In the genomic region with DNA sequence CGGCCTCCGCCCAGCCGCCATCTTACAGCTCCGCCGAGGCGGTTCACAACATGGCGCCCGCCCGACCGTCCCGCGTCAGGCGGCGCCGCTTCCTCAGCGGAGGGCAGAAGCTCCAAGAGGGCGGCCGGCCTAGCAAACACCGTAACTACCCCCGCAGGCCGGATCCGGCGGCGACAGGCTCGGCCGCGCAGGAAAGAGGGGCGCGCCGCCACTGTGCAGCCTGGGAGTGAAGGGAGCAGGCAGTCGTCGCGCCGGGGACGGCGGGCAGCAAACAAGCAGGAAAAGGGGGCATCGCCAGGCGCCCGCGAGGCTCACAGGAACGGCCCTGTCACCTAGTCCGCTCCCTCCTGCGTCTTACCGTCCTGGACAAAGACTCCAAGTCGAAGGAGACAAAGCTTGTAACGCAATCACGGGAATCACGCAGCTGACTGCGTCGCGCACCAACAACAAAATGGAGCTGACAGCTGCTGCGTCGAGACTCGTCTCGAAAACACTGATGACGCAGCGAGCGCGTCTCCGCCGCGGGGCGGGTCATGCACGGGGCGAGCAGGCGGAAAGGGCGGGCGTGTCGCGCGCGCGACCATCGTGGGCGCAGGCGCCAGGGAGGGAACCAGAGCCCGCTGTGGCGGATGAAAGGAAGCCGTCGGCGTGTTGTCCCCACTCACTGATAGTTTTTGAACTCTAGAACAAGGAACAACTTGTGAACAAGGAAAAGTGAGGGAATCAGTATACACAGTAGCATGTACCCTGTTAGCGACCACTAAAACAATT, we compare ENCODE assay signal across 1 cellular context.
A peak's percentile ranks its signal among the peaks of the same experiment; 100 is the strongest.
TF ChIP-seq lines count a peak whose summit lies in the region.

CLK1 (minus strand) TSS at position 453 of the 771 bp plus-strand sequence. CDS start 2,796 bp downstream, outside the sequence.

TF ChIP-seq in HepG2, 621 proteins besides CTCF, POLR2A, EP300 and RAD21 (continued from another document and continues in another):
- TF ChIP-seq, protein P1, sequence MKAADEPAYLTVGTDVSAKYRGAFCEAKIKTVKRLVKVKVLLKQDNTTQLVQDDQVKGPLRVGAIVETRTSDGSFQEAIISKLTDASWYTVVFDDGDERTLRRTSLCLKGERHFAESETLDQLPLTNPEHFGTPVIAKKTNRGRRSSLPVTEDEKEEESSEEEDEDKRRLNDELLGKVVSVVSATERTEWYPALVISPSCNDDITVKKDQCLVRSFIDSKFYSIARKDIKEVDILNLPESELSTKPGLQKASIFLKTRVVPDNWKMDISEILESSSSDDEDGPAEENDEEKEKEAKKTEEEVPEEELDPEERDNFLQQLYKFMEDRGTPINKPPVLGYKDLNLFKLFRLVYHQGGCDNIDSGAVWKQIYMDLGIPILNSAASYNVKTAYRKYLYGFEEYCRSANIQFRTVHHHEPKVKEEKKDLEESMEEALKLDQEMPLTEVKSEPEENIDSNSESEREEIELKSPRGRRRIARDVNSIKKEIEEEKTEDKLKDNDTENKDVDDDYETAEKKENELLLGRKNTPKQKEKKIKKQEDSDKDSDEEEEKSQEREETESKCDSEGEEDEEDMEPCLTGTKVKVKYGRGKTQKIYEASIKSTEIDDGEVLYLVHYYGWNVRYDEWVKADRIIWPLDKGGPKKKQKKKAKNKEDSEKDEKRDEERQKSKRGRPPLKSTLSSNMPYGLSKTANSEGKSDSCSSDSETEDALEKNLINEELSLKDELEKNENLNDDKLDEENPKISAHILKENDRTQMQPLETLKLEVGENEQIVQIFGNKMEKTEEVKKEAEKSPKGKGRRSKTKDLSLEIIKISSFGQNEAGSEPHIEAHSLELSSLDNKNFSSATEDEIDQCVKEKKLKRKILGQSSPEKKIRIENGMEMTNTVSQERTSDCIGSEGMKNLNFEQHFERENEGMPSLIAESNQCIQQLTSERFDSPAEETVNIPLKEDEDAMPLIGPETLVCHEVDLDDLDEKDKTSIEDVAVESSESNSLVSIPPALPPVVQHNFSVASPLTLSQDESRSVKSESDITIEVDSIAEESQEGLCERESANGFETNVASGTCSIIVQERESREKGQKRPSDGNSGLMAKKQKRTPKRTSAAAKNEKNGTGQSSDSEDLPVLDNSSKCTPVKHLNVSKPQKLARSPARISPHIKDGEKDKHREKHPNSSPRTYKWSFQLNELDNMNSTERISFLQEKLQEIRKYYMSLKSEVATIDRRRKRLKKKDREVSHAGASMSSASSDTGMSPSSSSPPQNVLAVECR (CRISPR knock-in tag; IDR thresholded peaks at IDR 0.05; ENCODE audit: borderline replicate concordance) = peak; percentile 99
- peak; percentile 95 for TF ChIP-seq FOXK1 (CRISPR knock-in tag; IDR thresholded peaks at IDR 0.05; ENCODE audit: borderline replicate concordance, low read depth)
- peak; percentile 94 for TF ChIP-seq BCL3 (CRISPR knock-in tag; IDR thresholded peaks at IDR 0.05)
- TF ChIP-seq HDAC6 (IDR thresholded peaks at IDR 0.05; ENCODE audit: low read depth, low read length) = no peak
- peak; percentile 93 for TF ChIP-seq ZNF781 (CRISPR knock-in tag; IDR thresholded peaks at IDR 0.05; ENCODE audit: borderline replicate concordance, not compliant biosample characterization)
- no peak; the same call in 1 of the 2 replicates for TF ChIP-seq MZF1 (CRISPR knock-in tag; IDR thresholded peaks at IDR 0.05; ENCODE audit: borderline replicate concordance)
- TF ChIP-seq KAT7 (CRISPR knock-in tag; IDR thresholded peaks at IDR 0.05; ENCODE audit: borderline replicate concordance) = peak; percentile 94
- TF ChIP-seq MEF2D (CRISPR knock-in tag; IDR thresholded peaks at IDR 0.05) = peak; percentile 89
- peak; percentile 93; the same call in 1 of the 2 replicates for TF ChIP-seq MLLT10 (CRISPR knock-in tag; IDR thresholded peaks at IDR 0.05)
- peak; percentile 98 for TF ChIP-seq TGIF2 (CRISPR knock-in tag; IDR thresholded peaks at IDR 0.05)
- TF ChIP-seq, protein P2, sequence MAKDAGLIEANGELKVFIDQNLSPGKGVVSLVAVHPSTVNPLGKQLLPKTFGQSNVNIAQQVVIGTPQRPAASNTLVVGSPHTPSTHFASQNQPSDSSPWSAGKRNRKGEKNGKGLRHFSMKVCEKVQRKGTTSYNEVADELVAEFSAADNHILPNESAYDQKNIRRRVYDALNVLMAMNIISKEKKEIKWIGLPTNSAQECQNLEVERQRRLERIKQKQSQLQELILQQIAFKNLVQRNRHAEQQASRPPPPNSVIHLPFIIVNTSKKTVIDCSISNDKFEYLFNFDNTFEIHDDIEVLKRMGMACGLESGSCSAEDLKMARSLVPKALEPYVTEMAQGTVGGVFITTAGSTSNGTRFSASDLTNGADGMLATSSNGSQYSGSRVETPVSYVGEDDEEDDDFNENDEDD (CRISPR knock-in tag; IDR thresholded peaks at IDR 0.05; ENCODE audit: borderline replicate concordance) = peak; percentile 97
- peak; percentile 82 for TF ChIP-seq ISL2 (CRISPR knock-in tag; IDR thresholded peaks at IDR 0.05)
- peak; percentile 64; the same call in 1 of the 2 replicates for TF ChIP-seq ZNF143 (CRISPR knock-in tag; IDR thresholded peaks at IDR 0.05)
- TF ChIP-seq SIX4 (CRISPR knock-in tag; IDR thresholded peaks at IDR 0.05) = peak; percentile 52
- TF ChIP-seq NBN (conservative IDR thresholded peaks at IDR 0.05) = no peak
- TF ChIP-seq HMGA1 (CRISPR knock-in tag; conservative IDR thresholded peaks at IDR 0.05) = no peak
- TF ChIP-seq, protein P3, sequence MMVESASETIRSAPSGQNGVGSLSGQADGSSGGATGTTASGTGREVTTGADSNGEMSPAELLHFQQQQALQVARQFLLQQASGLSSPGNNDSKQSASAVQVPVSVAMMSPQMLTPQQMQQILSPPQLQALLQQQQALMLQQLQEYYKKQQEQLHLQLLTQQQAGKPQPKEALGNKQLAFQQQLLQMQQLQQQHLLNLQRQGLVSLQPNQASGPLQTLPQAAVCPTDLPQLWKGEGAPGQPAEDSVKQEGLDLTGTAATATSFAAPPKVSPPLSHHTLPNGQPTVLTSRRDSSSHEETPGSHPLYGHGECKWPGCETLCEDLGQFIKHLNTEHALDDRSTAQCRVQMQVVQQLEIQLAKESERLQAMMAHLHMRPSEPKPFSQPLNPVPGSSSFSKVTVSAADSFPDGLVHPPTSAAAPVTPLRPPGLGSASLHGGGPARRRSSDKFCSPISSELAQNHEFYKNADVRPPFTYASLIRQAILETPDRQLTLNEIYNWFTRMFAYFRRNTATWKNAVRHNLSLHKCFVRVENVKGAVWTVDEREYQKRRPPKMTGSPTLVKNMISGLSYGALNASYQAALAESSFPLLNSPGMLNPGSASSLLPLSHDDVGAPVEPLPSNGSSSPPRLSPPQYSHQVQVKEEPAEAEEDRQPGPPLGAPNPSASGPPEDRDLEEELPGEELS (CRISPR knock-in tag; IDR thresholded peaks at IDR 0.05) = peak; percentile 88
- peak; percentile 91; the same call in 1 of the 2 replicates for TF ChIP-seq ZKSCAN8 (CRISPR knock-in tag; IDR thresholded peaks at IDR 0.05; ENCODE audit: borderline replicate concordance)
- TF ChIP-seq PAF1 (CRISPR knock-in tag; IDR thresholded peaks at IDR 0.05) = peak; percentile 42; the same call in 1 of the 2 replicates
- TF ChIP-seq ZNF431 (CRISPR knock-in tag; IDR thresholded peaks at IDR 0.05; ENCODE audit: borderline replicate concordance, low read depth) = peak; percentile 99
- TF ChIP-seq GATAD1 (CRISPR knock-in tag; IDR thresholded peaks at IDR 0.05) = peak; percentile 88
- TF ChIP-seq SSRP1 (CRISPR knock-in tag; IDR thresholded peaks at IDR 0.05) = peak; percentile 71; the same call in 1 of the 2 replicates
- TF ChIP-seq ZNF749 (CRISPR knock-in tag; IDR thresholded peaks at IDR 0.05; ENCODE audit: borderline replicate concordance) = peak; percentile 53; the same call in 1 of the 2 replicates
- peak; percentile 65; the same call in 1 of the 2 replicates for TF ChIP-seq TCF7 (IDR thresholded peaks at IDR 0.05; ENCODE audit: low read depth)
- TF ChIP-seq, protein P4, sequence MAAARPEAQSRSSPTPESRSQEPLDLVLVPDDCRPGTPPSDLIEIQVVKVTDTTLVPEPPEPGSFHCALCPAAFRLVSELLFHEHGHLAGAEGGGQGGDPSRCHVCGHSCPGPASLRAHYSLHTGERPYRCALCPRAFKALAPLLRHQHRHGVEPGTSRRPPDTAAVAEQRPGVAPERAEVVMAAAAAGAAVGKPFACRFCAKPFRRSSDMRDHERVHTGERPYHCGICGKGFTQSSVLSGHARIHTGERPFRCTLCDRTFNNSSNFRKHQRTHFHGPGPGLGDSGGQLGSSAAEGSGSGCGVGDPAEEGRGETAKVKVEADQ (CRISPR knock-in tag; IDR thresholded peaks at IDR 0.05; ENCODE audit: borderline replicate concordance) = peak; percentile 92
- TF ChIP-seq ESRRA (CRISPR knock-in tag; IDR thresholded peaks at IDR 0.05; ENCODE audit: low read depth) = peak; percentile 60; the same call in 1 of the 2 replicates
- no peak; the same call in 1 of the 2 replicates for TF ChIP-seq ZNF253 (CRISPR knock-in tag; IDR thresholded peaks at IDR 0.05; ENCODE audit: borderline replicate concordance)
- TF ChIP-seq RBM22 (optimal IDR thresholded peaks at IDR 0.05; ENCODE audit: low read length) = peak; percentile 56
- TF ChIP-seq E2F1 (CRISPR knock-in tag; IDR thresholded peaks at IDR 0.05) = peak; percentile 88
- peak; percentile 90 for TF ChIP-seq THAP11 (CRISPR knock-in tag; IDR thresholded peaks at IDR 0.05)
- peak; percentile 98 for TF ChIP-seq NRL (CRISPR knock-in tag; IDR thresholded peaks at IDR 0.05; ENCODE audit: borderline replicate concordance)
- peak; percentile 95 for TF ChIP-seq ZNF839 (CRISPR knock-in tag; IDR thresholded peaks at IDR 0.05; ENCODE audit: borderline replicate concordance)
- no peak for TF ChIP-seq ZNF282 (IDR thresholded peaks at IDR 0.05; ENCODE audit: partially characterized antibody)
- no peak for TF ChIP-seq MTA3 (CRISPR knock-in tag; IDR thresholded peaks at IDR 0.05)
- peak; percentile 96 for TF ChIP-seq ZNF605 (CRISPR knock-in tag; IDR thresholded peaks at IDR 0.05)
- TF ChIP-seq NFYB (CRISPR knock-in tag; IDR thresholded peaks at IDR 0.05) = no peak; the same call in 1 of the 2 replicates
- TF ChIP-seq ZMYM2 (CRISPR knock-in tag; IDR thresholded peaks at IDR 0.05) = peak; percentile 94
- TF ChIP-seq, protein P5, sequence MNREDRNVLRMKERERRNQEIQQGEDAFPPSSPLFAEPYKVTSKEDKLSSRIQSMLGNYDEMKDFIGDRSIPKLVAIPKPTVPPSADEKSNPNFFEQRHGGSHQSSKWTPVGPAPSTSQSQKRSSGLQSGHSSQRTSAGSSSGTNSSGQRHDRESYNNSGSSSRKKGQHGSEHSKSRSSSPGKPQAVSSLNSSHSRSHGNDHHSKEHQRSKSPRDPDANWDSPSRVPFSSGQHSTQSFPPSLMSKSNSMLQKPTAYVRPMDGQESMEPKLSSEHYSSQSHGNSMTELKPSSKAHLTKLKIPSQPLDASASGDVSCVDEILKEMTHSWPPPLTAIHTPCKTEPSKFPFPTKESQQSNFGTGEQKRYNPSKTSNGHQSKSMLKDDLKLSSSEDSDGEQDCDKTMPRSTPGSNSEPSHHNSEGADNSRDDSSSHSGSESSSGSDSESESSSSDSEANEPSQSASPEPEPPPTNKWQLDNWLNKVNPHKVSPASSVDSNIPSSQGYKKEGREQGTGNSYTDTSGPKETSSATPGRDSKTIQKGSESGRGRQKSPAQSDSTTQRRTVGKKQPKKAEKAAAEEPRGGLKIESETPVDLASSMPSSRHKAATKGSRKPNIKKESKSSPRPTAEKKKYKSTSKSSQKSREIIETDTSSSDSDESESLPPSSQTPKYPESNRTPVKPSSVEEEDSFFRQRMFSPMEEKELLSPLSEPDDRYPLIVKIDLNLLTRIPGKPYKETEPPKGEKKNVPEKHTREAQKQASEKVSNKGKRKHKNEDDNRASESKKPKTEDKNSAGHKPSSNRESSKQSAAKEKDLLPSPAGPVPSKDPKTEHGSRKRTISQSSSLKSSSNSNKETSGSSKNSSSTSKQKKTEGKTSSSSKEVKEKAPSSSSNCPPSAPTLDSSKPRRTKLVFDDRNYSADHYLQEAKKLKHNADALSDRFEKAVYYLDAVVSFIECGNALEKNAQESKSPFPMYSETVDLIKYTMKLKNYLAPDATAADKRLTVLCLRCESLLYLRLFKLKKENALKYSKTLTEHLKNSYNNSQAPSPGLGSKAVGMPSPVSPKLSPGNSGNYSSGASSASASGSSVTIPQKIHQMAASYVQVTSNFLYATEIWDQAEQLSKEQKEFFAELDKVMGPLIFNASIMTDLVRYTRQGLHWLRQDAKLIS (CRISPR knock-in tag; IDR thresholded peaks at IDR 0.05) = peak; percentile 82
- peak; percentile 81 for TF ChIP-seq DNMT3B (CRISPR knock-in tag; conservative IDR thresholded peaks at IDR 0.05)
- TF ChIP-seq ZNF256 (CRISPR knock-in tag; conservative IDR thresholded peaks at IDR 0.05) = peak; percentile 95
- TF ChIP-seq ZNF317 (CRISPR knock-in tag; IDR thresholded peaks at IDR 0.05) = peak; percentile 91
- peak; percentile 49 for TF ChIP-seq ZNF446 (CRISPR knock-in tag; IDR thresholded peaks at IDR 0.05)
- peak; percentile 97 for TF ChIP-seq ARHGAP35 (CRISPR knock-in tag; IDR thresholded peaks at IDR 0.05; ENCODE audit: borderline replicate concordance)
- peak; percentile 87 for TF ChIP-seq ZNF639 (CRISPR knock-in tag; conservative IDR thresholded peaks at IDR 0.05)
- no peak for TF ChIP-seq THYN1 (CRISPR knock-in tag; IDR thresholded peaks at IDR 0.05; ENCODE audit: borderline replicate concordance, low read depth)
